14 cellular contexts compared by ENCODE assay signal in genomic region chr6:31465185-31465536, GRCh38. TPM values are rescaled to one million over a fixed set of nuclear protein-coding genes. Genes with fewer than 3 reads are reported as not detected.
DNase-seq lines count a peak whose midpoint lies in the region; ATAC-seq and TF ChIP-seq lines count a peak whose summit lies in the region.
"Had no signal": no experiment of that assay in that cellular context is flagged by ENCODE, and none has a peak within 500 bp of the region (broad histone marks: within the 10 kb centered on the region; RNA-seq: fewer than 3 reads in every experiment).

No MANE protein-coding gene starts in this region.

- H3K27me3 Mint-ChIP-seq in CD4-positive, alpha-beta T cell = no peaks in the 10 kb centered on the region
- H3K27me3 Mint-ChIP-seq in naive thymus-derived CD8-positive, alpha-beta T cell = no peaks in the 10 kb centered on the region

- peak overlapping the region; percentile 99 for H3K4me3 Mint-ChIP-seq in CD4-positive, alpha-beta T cell
- H3K4me3 Mint-ChIP-seq in naive thymus-derived CD8-positive, alpha-beta T cell = peak overlapping the region; percentile 98 to 100 (median 99)
- H3K4me3 Mint-ChIP-seq: HFFc6, nephron had no signal

- CTCF ChIA-PET in CD4-positive, alpha-beta T cell (lab: Charles Lee) = interaction anchor here (1.2 kb wide), 1 partner anchor 66 kb away, joined by 3 read pairs; no protein-coding TSS in a partner anchor

- DNase-seq in CD4-positive, alpha-beta T cell = peak in 1 of 10 experiments; percentile 19
- no peak for DNase-seq in activated naive CD4-positive, alpha-beta T cell treated with anti-CD3 and anti-CD28 coated beads, Interleukin-2, amount 50 U/mL, for 72 hours (ENCODE audit: low spot score in 2 of 2)
- DNase-seq in naive thymus-derived CD8-positive, alpha-beta T cell = peak in 1 of 10 donors; percentile 14
- DNase-seq in NCI-H2171 treated with DMSO at 0.1 percent for 48 hours (lab: John Stamatoyannopoulos, UW) = no peak
- no peak for DNase-seq in activated effector memory CD4-positive, alpha-beta T cell treated with Interleukin-2 at 50 U/mL for 16 hours
- DNase-seq: HFFc6, kidney glomerular epithelial cell, NCI-H2107, SJCRH30 had no signal

- peaks cover 62% of the 10 kb centered on the region for H3K36me3 Mint-ChIP-seq in CD4-positive, alpha-beta T cell (ENCODE audit: low read depth)
- H3K36me3 Mint-ChIP-seq in activated naive CD4-positive, alpha-beta T cell treated with anti-CD3 and anti-CD28 coated beads, Interleukin-2, amount 50 U/mL, for 72 hours = peaks cover 37 to 42% of the 10 kb centered on the region in 2 donors
- H3K36me3 Mint-ChIP-seq in naive thymus-derived CD8-positive, alpha-beta T cell = peaks cover 12 to 46% (median 36%) of the 10 kb centered on the region in 3 donors

- no peak for ATAC-seq in CD4-positive, alpha-beta T cell (ENCODE audit: poor library complexity)
- ATAC-seq in activated naive CD4-positive, alpha-beta T cell treated with anti-CD3 and anti-CD28 coated beads, Interleukin-2, amount 50 U/mL, for 72 hours = no peak
- ATAC-seq in naive thymus-derived CD8-positive, alpha-beta T cell = no peak
- ATAC-seq in GM18858 (IDR thresholded peaks at IDR 0.05; ENCODE audit: unreplicated experiment) (no peak), GM21619 (IDR thresholded peaks at IDR 0.05; ENCODE audit: unreplicated experiment) (no peak)
- ATAC-seq: sciatic nerve had no signal

- peaks cover 89% of the 10 kb centered on the region for H3K4me1 Mint-ChIP-seq in CD4-positive, alpha-beta T cell (ENCODE audit: low read depth)
- peaks cover 54 to 82% (median 78%) of the 10 kb centered on the region in 4 donors for H3K4me1 Mint-ChIP-seq in naive thymus-derived CD8-positive, alpha-beta T cell

- H3K9me3 ChIP-seq in CD4-positive, alpha-beta T cell (ENCODE audit: control insufficient read depth, low read length) = no peaks in the 10 kb centered on the region
- H3K9me3 ChIP-seq: SJCRH30 had no signal

- no peaks in the 10 kb centered on the region for H3K27me3 ChIP-seq in CD4-positive, alpha-beta T cell (ENCODE audit: control insufficient read depth, insufficient read depth, low read length)
- H3K27me3 ChIP-seq: SJCRH30 had no signal

- POLR2A ChIA-PET in CD4-positive, alpha-beta T cell (lab: Charles Lee) = interaction anchor here (1.3 kb wide), 1 partner anchor 62 kb away, joined by 3 read pairs; no protein-coding TSS in a partner anchor
- POLR2A ChIA-PET in naive thymus-derived CD8-positive, alpha-beta T cell (lab: Charles Lee) = interaction anchor here (2.2 kb wide), 1 partner anchor 77 kb away, joined by 6 read pairs; the partner anchor contains the start of gene DDX39B

- no peaks in the 10 kb centered on the region for H3K9me3 Mint-ChIP-seq in CD4-positive, alpha-beta T cell
- peaks cover 0 to 7% of the 10 kb centered on the region in 2 donors for H3K9me3 Mint-ChIP-seq in activated naive CD4-positive, alpha-beta T cell treated with anti-CD3 and anti-CD28 coated beads, Interleukin-2, amount 50 U/mL, for 72 hours
- H3K9me3 Mint-ChIP-seq in naive thymus-derived CD8-positive, alpha-beta T cell = peaks cover 0 to 2% (median 0%) of the 10 kb centered on the region in 9 donors
- H3K9me3 Mint-ChIP-seq: HFFc6, nephron had no signal

- intact Hi-C loops in CD4-positive, alpha-beta T cell (cut with DNase I, micrococcal nuclease) = no loop called here

- peak overlapping the region; percentile 8 for H3K27ac ChIP-seq in CD4-positive, alpha-beta T cell (ENCODE audit: low read depth, low read length)
- H3K27ac ChIP-seq: SJCRH30 had no signal

- peak overlapping the region; percentile 96 for H3K27ac Mint-ChIP-seq in CD4-positive, alpha-beta T cell
- H3K27ac Mint-ChIP-seq in activated naive CD4-positive, alpha-beta T cell treated with anti-CD3 and anti-CD28 coated beads, Interleukin-2, amount 50 U/mL, for 72 hours = peak overlapping the region; percentile 81 to 100
- H3K27ac Mint-ChIP-seq in naive thymus-derived CD8-positive, alpha-beta T cell = peak overlapping the region; percentile 69 to 100 (median 99)
- H3K27ac Mint-ChIP-seq: HFFc6, nephron had no signal

- TF ChIP-seq CTCF in CD4-positive, alpha-beta T cell (IDR thresholded peaks at IDR 0.05) = no peak
- TF ChIP-seq CTCF in GM12875 (IDR thresholded peaks at IDR 0.05; ENCODE audit: borderline replicate concordance, insufficient read depth, low read depth, low read length) = no peak

- peak overlapping the region; percentile 65 for H3K4me3 ChIP-seq in GM12875 (ENCODE audit: low read depth, low read length)
- H3K4me3 ChIP-seq: SJCRH30 had no signal

RNA-seq across cellular contexts. Expression of gene MICB, which starts 32.8 kb away (rescaled TPM):
- total RNA-seq in CD4-positive, alpha-beta T cell = 10 to 100 TPM; 14.3 to 14.7 TPM
- total RNA-seq in activated naive CD4-positive, alpha-beta T cell treated with anti-CD3 and anti-CD28 coated beads, Interleukin-2, amount 50 U/mL, for 72 hours = 10 to 100 TPM; 20.3 to 35.2 TPM
- 10 to 100 TPM; 12.3 to 13.8 TPM for total RNA-seq in naive thymus-derived CD8-positive, alpha-beta T cell
- 1 to 10 TPM; 3.3 to 4.7 (median 3.8) TPM for polyA plus RNA-seq in naive thymus-derived CD8-positive, alpha-beta T cell
- total RNA-seq: SJCRH30 had no signal
